In genomic region chr1:100309863-100310262, GRCh38 we compare ENCODE assay signal across 11 cellular contexts.
"Had no signal": no experiment of that assay in that cellular context is flagged by ENCODE, and none has a peak within 500 bp of the region (broad histone marks: within the 10 kb centered on the region; RNA-seq: fewer than 3 reads in every experiment).

No MANE protein-coding gene starts in this region.

- H3K27ac ChIP-seq: adrenal gland, ascending aorta, body of pancreas, brain microvascular endothelial cell, breast epithelium, cardiac muscle cell had no signal

- H3K4me1 ChIP-seq: adrenal gland, ascending aorta, body of pancreas, breast epithelium had no signal

- H3K4me3 ChIP-seq: adrenal gland, ascending aorta, body of pancreas, breast epithelium, cardiac muscle cell had no signal

- H3K9me3 ChIP-seq: adrenal gland, ascending aorta, body of pancreas, breast epithelium had no signal

- H3K36me3 ChIP-seq: adrenal gland, ascending aorta, brain microvascular endothelial cell, breast epithelium, cardiac muscle cell had no signal

- ATAC-seq: activated naive CD4-positive, alpha-beta T cell treated with anti-CD3 and anti-CD28 coated beads, Interleukin-2, amount 50 U/mL, for 72 hours; activated naive CD8-positive, alpha-beta T cell treated with anti-CD3 and anti-CD28 coated beads, Interleukin-2, amount 50 U/mL, for 24 hours; activated T-cell treated with anti-CD3 and anti-CD28 coated beads, Interleukin-2, amount 50 U/mL, for 4 hours; activated T-cell treated with anti-CD3 and anti-CD28 coated beads, Interleukin-2, amount 50 U/mL, for 72 hours; activated T-helper 17 cell treated with anti-CD3 and anti-CD28 coated beads, Interleukin-2, amount 50 U/mL, for 72 hours; body of pancreas had no signal
